In genomic region chr4:169337510-169337909, GRCh38 we compare ENCODE assay signal across 17 cellular contexts.
DNase-seq lines count a peak whose midpoint lies in the region; ATAC-seq and TF ChIP-seq lines count a peak whose summit lies in the region.
"Had no signal": no experiment of that assay in that cellular context is flagged by ENCODE, and none has a peak within 500 bp of the region (broad histone marks: within the 10 kb centered on the region; RNA-seq: fewer than 3 reads in every experiment).

No MANE protein-coding gene starts in this region.

- peaks cover 7% of the 10 kb centered on the region for H3K9me3 Mint-ChIP-seq in nephron progenitor cell

- no peaks in the 10 kb centered on the region for H3K36me3 Mint-ChIP-seq in nephron progenitor cell (ENCODE audit: low read depth)

- H3K27me3 Mint-ChIP-seq in nephron progenitor cell (ENCODE audit: low read depth, poor library complexity) = peaks cover 3% of the 10 kb centered on the region

- DNase-seq in AG09309 (ENCODE audit: low read depth) (peak; percentile 94), NCI-H226 (peak; percentile 77), epithelial cell of esophagus (ENCODE audit: low read depth) (peak; percentile 85), myocyte (ENCODE audit: low read depth) (peak; percentile 85), nephron progenitor cell (no peak), GM19238 (ENCODE audit: insufficient read length, low spot score) (no peak)
- DNase-seq in effector CD8-positive, alpha-beta T cell (lab: John Stamatoyannopoulos, UW) = no peak
- DNase-seq: activated naive CD4-positive, alpha-beta T cell treated with Interleukin-2 at 50 U/mL for 16 hours; AML-193; Calu3; heart right ventricle; NCI-H1092; SHP77; stimulated activated CD4-positive, alpha-beta T cell treated with anti-CD3 and anti-CD28 coated beads, Interleukin-12 subunit alpha, Interleukin-12 subunit beta, amount 100 ng/mL, for 4 hours; stimulated activated naive CD8-positive, alpha-beta T cell treated with anti-CD3 and anti-CD28 coated beads, Interleukin-15, Interleukin-2, amounts not matched to agents 100 U/mL and 50 U/mL, for 24 hours had no signal

- no peak for ATAC-seq in HG02588 (IDR thresholded peaks at IDR 0.05; ENCODE audit: unreplicated experiment)
- ATAC-seq: activated CD4-positive, CD25-positive, alpha-beta regulatory T cell treated with anti-CD3 and anti-CD28 coated beads, Interleukin-2, amount 50 U/mL, for 24 hours; heart right ventricle; stimulated activated naive CD8-positive, alpha-beta T cell treated with anti-CD3 and anti-CD28 coated beads, Interleukin-15, Interleukin-2, amounts not matched to agents 100 U/mL and 50 U/mL, for 24 hours had no signal

- TF ChIP-seq CTCF in AG09309 (IDR thresholded peaks at IDR 0.05; ENCODE audit: control insufficient read depth, insufficient read depth, low read depth, low read length, missing control alignments) (no peak), epithelial cell of esophagus (IDR thresholded peaks at IDR 0.05; ENCODE audit: insufficient read depth, low read depth, low read length, missing control alignments) (no peak), nephron progenitor cell (IDR thresholded peaks at IDR 0.05) (no peak)

- H3K4me3 ChIP-seq in AG09309 (ENCODE audit: control insufficient read depth, low read depth, low read length) = no peak overlapping the region
- no peak overlapping the region for H3K4me3 ChIP-seq in epithelial cell of esophagus (ENCODE audit: low read length)
- H3K4me3 ChIP-seq: heart right ventricle had no signal

- no peaks in the 10 kb centered on the region for H3K4me1 Mint-ChIP-seq in nephron progenitor cell

- H3K27ac Mint-ChIP-seq in nephron progenitor cell = no peak overlapping the region

- no peak overlapping the region for H3K4me3 Mint-ChIP-seq in nephron progenitor cell

Comparison
In these comparisons a context has a peak if more than half of its experiments do, and no peak if none do; other contexts are left out.
1. DNase-seq: peak in AG09309 (single experiment), NCI-H226 (single experiment), epithelial cell of esophagus (single experiment) and myocyte (single experiment); none in nephron progenitor cell (single experiment), effector CD8-positive, alpha-beta T cell (single experiment) and GM19238 (single experiment).